26 cellular contexts compared by ENCODE assay signal in the genomic region with DNA sequence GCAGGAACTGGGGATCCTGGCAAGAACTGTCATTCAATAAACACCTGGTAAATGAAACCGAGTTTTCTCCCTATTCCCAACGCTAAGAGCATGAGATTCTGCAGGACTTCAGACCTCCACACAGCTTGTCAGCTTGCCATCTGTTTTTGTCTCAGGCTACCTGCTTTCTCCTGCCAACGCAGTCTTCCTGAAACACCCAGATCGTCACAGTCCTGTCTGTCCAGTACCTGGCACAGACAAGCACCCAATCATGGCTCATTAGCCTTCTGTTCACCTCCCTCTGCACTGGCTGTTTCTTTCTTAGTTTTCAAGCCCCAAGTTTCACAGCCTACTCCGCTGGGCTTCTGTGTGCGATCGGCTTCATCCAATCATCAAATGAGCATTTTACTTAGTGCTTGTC. TPM values are rescaled to one million over a fixed set of nuclear protein-coding genes. Genes with fewer than 3 reads are reported as not detected.
A peak's percentile ranks its signal among the peaks of the same experiment; 100 is the strongest.
DNase-seq lines count a peak whose midpoint lies in the region; ATAC-seq and TF ChIP-seq lines count a peak whose summit lies in the region.
"Had no signal": no experiment of that assay in that cellular context is flagged by ENCODE, and none has a peak within 500 bp of the region (broad histone marks: within the 10 kb centered on the region; RNA-seq: fewer than 3 reads in every experiment).

No MANE protein-coding gene starts in this region.

- in situ Hi-C loops in G401 (cut with HindIII; ENCODE audit: low sequenced_read_pairs) = no loop called here

- H3K9me2 ChIP-seq in hepatocyte (replicated peaks; ENCODE audit: insufficient read depth) = no peaks in the 10 kb centered on the region

- DNase-seq in G401 (ENCODE audit: low spot score) (peak; percentile 78), hepatocyte (ENCODE audit: low spot score) (no peak), osteocyte (ENCODE audit: extremely low spot score, unreplicated experiment) (peak; percentile 30), coronary artery (ENCODE audit: low spot score) (no peak)
- DNase-seq in stimulated activated naive CD8-positive, alpha-beta T cell treated with anti-CD3 and anti-CD28 coated beads, Interleukin-15, amount 100 ng/mL, for 72 hours = no peak
- DNase-seq: activated CD8-positive, alpha-beta memory T cell treated with anti-CD3 and anti-CD28 coated beads, Interleukin-2, amount 50 U/mL, for 4 hours; erythroblast; foreskin fibroblast; GDM1; heart right ventricle; HFFc6; KG1; naive thymus-derived CD8-positive, alpha-beta T cell; NCI-H1436 treated with DMSO at 0.1 percent for 48 hours; NCI-H526 treated with DMSO at 0.1 percent for 48 hours; right cardiac atrium; T-helper 2 cell; trophoblast cell had no signal

- peak overlapping the region; percentile 74 for H3K27ac ChIP-seq in VCaP
- H3K27ac ChIP-seq in hepatocyte = peak overlapping the region; percentile 8
- no peak overlapping the region for H3K27ac ChIP-seq in coronary artery
- H3K27ac ChIP-seq: ascending aorta, GM23248, heart right ventricle, SK-N-MC had no signal

- H3K4me1 ChIP-seq in hepatocyte (ENCODE audit: insufficient read depth) = peaks cover 5% of the 10 kb centered on the region

- no peaks in the 10 kb centered on the region for H3K36me3 ChIP-seq in hepatocyte (replicated peaks; ENCODE audit: insufficient read depth, low read depth)
- H3K36me3 ChIP-seq: ascending aorta, heart right ventricle had no signal

- H3K4me3 Mint-ChIP-seq in osteocyte (ENCODE audit: unreplicated experiment) = no peak overlapping the region
- H3K4me3 Mint-ChIP-seq in stimulated activated naive CD8-positive, alpha-beta T cell treated with anti-CD3 and anti-CD28 coated beads, Interleukin-15, amount 100 ng/mL, for 72 hours = no peak overlapping the region
- H3K4me3 Mint-ChIP-seq: activated naive CD8-positive, alpha-beta T cell; central memory CD8-positive, alpha-beta T cell; HFFc6; naive thymus-derived CD8-positive, alpha-beta T cell had no signal

- H3K79me2 ChIP-seq in hepatocyte = peaks cover 2% of the 10 kb centered on the region

- peaks cover under 1% of the 10 kb centered on the region for H3K9me3 Mint-ChIP-seq in osteocyte (ENCODE audit: unreplicated experiment)
- no peaks in the 10 kb centered on the region for H3K9me3 Mint-ChIP-seq in stimulated activated naive CD8-positive, alpha-beta T cell treated with anti-CD3 and anti-CD28 coated beads, Interleukin-15, amount 100 ng/mL, for 72 hours
- H3K9me3 Mint-ChIP-seq: central memory CD8-positive, alpha-beta T cell; HFFc6 had no signal

- peaks cover 4% of the 10 kb centered on the region for H3K4me1 Mint-ChIP-seq in osteocyte (ENCODE audit: unreplicated experiment)
- peaks cover 17% of the 10 kb centered on the region for H3K4me1 Mint-ChIP-seq in stimulated activated naive CD8-positive, alpha-beta T cell treated with anti-CD3 and anti-CD28 coated beads, Interleukin-15, amount 100 ng/mL, for 72 hours

- no peak for TF ChIP-seq CTCF in VCaP (conservative IDR thresholded peaks at IDR 0.05)
- no peak for TF ChIP-seq CTCF in hepatocyte (IDR thresholded peaks at IDR 0.05; ENCODE audit: poor library complexity)
- no peak for TF ChIP-seq CTCF in osteocyte (IDR thresholded peaks at IDR 0.05)
- no peak for TF ChIP-seq CTCF in coronary artery (IDR thresholded peaks at IDR 0.05)

- no peaks in the 10 kb centered on the region for H3K27me3 ChIP-seq in hepatocyte

- H3K36me3 Mint-ChIP-seq in osteocyte (ENCODE audit: unreplicated experiment) = no peaks in the 10 kb centered on the region
- H3K36me3 Mint-ChIP-seq: activated naive CD8-positive, alpha-beta T cell; naive thymus-derived CD8-positive, alpha-beta T cell had no signal

- no peaks in the 10 kb centered on the region for H3K9me3 ChIP-seq in hepatocyte (ENCODE audit: low read depth)
- H3K9me3 ChIP-seq: ascending aorta had no signal

- no peaks in the 10 kb centered on the region for H4K20me1 ChIP-seq in hepatocyte (ENCODE audit: insufficient read depth, poor library complexity, severe bottlenecking)

- H3K27ac Mint-ChIP-seq in osteocyte (ENCODE audit: unreplicated experiment) = no peak overlapping the region
- no peak overlapping the region for H3K27ac Mint-ChIP-seq in stimulated activated naive CD8-positive, alpha-beta T cell treated with anti-CD3 and anti-CD28 coated beads, Interleukin-15, amount 100 ng/mL, for 72 hours
- H3K27ac Mint-ChIP-seq: activated naive CD8-positive, alpha-beta T cell; HFFc6; naive thymus-derived CD8-positive, alpha-beta T cell had no signal

- H3K4me3 ChIP-seq in hepatocyte (no peak overlapping the region), coronary artery (no peak overlapping the region)
- H3K4me3 ChIP-seq: ascending aorta, GM23248, heart right ventricle, SK-N-MC had no signal

- H2AFZ ChIP-seq in hepatocyte = no peak overlapping the region
- H2AFZ ChIP-seq: GM23248 had no signal

- H3K27me3 Mint-ChIP-seq in osteocyte (ENCODE audit: unreplicated experiment) = no peaks in the 10 kb centered on the region
- H3K27me3 Mint-ChIP-seq in stimulated activated naive CD8-positive, alpha-beta T cell treated with anti-CD3 and anti-CD28 coated beads, Interleukin-15, amount 100 ng/mL, for 72 hours = peaks cover 44% of the 10 kb centered on the region

- no peak overlapping the region for H3K4me2 ChIP-seq in hepatocyte

- 76% methylated on average over 7 of the region's 7 CpGs for WGBS in hepatocyte (ENCODE audit: low lambda C conversion rate, missing lambda C conversion rate)

- ATAC-seq in HG02870 (IDR thresholded peaks at IDR 0.05; ENCODE audit: unreplicated experiment) = no peak
- ATAC-seq in stimulated activated naive CD8-positive, alpha-beta T cell treated with anti-CD3 and anti-CD28 coated beads, Interleukin-15, amount 100 ng/mL, for 72 hours = no peak
- ATAC-seq in HG03159 (IDR thresholded peaks at IDR 0.05; ENCODE audit: unreplicated experiment) = no peak
- ATAC-seq: heart right ventricle; naive thymus-derived CD8-positive, alpha-beta T cell; right cardiac atrium had no signal

RNA-seq across cellular contexts. Expression of gene SLC12A8, which starts 5.0 kb away (rescaled TPM):
- not detected in 2 replicates for total RNA-seq in G401 (2014; rRNA removed; shearing (Covaris generic))
- total RNA-seq in hepatocyte (20.0 and 21.5 TPM in 2 replicates), osteocyte (2.0 and 3.0 TPM in 2 replicates)
- 18.9 and 19.3 TPM in 2 replicates for polyA plus RNA-seq in hepatocyte
- total RNA-seq: ascending aorta had no signal
- polyA plus RNA-seq: naive thymus-derived CD8-positive, alpha-beta T cell had no signal

Comparison
In these comparisons a context has a peak if more than half of its experiments do, and no peak if none do; other contexts are left out.
1. DNase-seq: peak in G401 (single experiment) and osteocyte (single experiment); none in hepatocyte (single experiment), stimulated activated naive CD8-positive, alpha-beta T cell treated with anti-CD3 and anti-CD28 coated beads, Interleukin-15, amount 100 ng/mL, for 72 hours (0 of 2) and coronary artery (single experiment).
2. H3K27ac ChIP-seq: peak in VCaP (single experiment) and hepatocyte (single experiment); none in coronary artery (0 of 2).